8 cellular contexts compared by ENCODE assay signal in the genomic region with DNA sequence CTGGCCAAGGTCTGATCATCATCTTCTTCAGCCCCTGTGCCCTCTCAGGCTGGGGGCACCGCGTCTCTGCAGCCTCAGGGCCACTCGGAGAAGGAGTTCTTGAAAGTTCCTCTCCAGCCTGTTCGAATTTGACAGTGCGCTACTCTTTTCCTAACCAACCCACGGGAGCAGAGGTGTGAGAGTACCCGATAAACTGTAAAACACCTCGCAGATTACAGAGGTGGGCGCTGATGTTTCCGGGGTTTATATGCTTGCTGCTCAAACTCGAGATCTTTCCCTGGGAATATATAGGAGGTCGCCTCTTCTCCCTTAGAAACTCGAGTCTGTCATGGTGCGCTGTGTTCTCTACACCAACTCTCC. TPM values are rescaled to one million over a fixed set of nuclear protein-coding genes. Genes with fewer than 3 reads are reported as not detected.
DNase-seq lines count a peak whose midpoint lies in the region; ATAC-seq and TF ChIP-seq lines count a peak whose summit lies in the region.

No MANE protein-coding gene starts in this region.

- TF ChIP-seq CTCF in stomach (IDR thresholded peaks at IDR 0.05), result no peak

- peaks cover 9 to 29% (median 22%) of the 10 kb centered on the region in 4 donors for H3K4me1 ChIP-seq in stomach

- no peaks in the 10 kb centered on the region for H3K27me3 ChIP-seq in stomach

- WGBS in stomach, 5 donors, result 0 to 2% (median 1%) methylated on average over 12 to 14 of the region's 14 CpGs

- TF ChIP-seq POLR2A in stomach (IDR thresholded peaks at IDR 0.05), result no peak

- peak; percentile 26 for ATAC-seq in GM18868 (IDR thresholded peaks at IDR 0.05; ENCODE audit: unreplicated experiment)
- peak; percentile 21 for ATAC-seq in HG03064 (IDR thresholded peaks at IDR 0.05; ENCODE audit: low read depth, unreplicated experiment)
- no peak for ATAC-seq in HG03378 (IDR thresholded peaks at IDR 0.05; ENCODE audit: unreplicated experiment)

- no peak for TF ChIP-seq EP300 in stomach (IDR thresholded peaks at IDR 0.05)

- DNase-seq in iPS-NIHi7 (ENCODE audit: extremely low spot score) (peak; percentile 13), stomach (no peak), cerebellum (ENCODE audit: low spot score) (no peak)
- DNase-seq in NK-92 treated with Interleukin-12 subunit alpha and Interleukin-12 subunit beta, amount 100 ng/mL, for 24 hours (lab: John Stamatoyannopoulos, UW), result no peak

- H3K9me3 ChIP-seq in stomach, result no peaks in the 10 kb centered on the region

- intact Hi-C loops in stomach (cut with DNase I; ENCODE audit: low total_unique reads), result no loop called here

- H3K36me3 ChIP-seq in stomach, result peaks cover 0 to 33% (median 0%) of the 10 kb centered on the region in 4 donors

- H3K27ac ChIP-seq in angular gyrus (ENCODE audit: low read depth, low read length), result peak overlapping the region; percentile 97
- H3K27ac ChIP-seq in stomach, result peak overlapping the region; percentile 90 to 99 (median 94)

- H3K4me3 ChIP-seq in stomach, result peak overlapping the region; percentile 68 to 89 (median 76)

RNA-seq across cellular contexts. Expression of gene CTR9, which starts 0.5 kb away (rescaled TPM):
- total RNA-seq in stomach, result 10 to 100 TPM in 3 of 5 donors, 1 to 10 TPM in 2; 9.3 to 39.5 (median 21.9) TPM
- polyA plus RNA-seq in stomach, result 10 to 100 TPM in 2 of 3 donors, 1 to 10 TPM in 1; 9.1 to 10.4 (median 10.4) TPM
- total RNA-seq in cerebellum, result 31.8 TPM

RNA-seq across cellular contexts. Expression of gene EIF4G2, which starts 57.2 kb away (rescaled TPM):
- total RNA-seq in stomach, result 100 to 1,000 TPM; 344 to 576 (median 400) TPM
- 100 to 1,000 TPM; 182 to 291 (median 286) TPM for polyA plus RNA-seq in stomach
- 710 TPM for total RNA-seq in cerebellum

RNA-seq across cellular contexts. Expression of gene IRAG1, which starts 58.0 kb away (rescaled TPM):
- total RNA-seq in stomach (10 to 100 TPM; 24.6 to 60.7 (median 40.3) TPM), cerebellum (6.7 TPM)
- 10 to 100 TPM; 12.7 to 17.2 (median 17.1) TPM for polyA plus RNA-seq in stomach
